ENCODE assay signal across 11 cellular contexts in the genomic region with DNA sequence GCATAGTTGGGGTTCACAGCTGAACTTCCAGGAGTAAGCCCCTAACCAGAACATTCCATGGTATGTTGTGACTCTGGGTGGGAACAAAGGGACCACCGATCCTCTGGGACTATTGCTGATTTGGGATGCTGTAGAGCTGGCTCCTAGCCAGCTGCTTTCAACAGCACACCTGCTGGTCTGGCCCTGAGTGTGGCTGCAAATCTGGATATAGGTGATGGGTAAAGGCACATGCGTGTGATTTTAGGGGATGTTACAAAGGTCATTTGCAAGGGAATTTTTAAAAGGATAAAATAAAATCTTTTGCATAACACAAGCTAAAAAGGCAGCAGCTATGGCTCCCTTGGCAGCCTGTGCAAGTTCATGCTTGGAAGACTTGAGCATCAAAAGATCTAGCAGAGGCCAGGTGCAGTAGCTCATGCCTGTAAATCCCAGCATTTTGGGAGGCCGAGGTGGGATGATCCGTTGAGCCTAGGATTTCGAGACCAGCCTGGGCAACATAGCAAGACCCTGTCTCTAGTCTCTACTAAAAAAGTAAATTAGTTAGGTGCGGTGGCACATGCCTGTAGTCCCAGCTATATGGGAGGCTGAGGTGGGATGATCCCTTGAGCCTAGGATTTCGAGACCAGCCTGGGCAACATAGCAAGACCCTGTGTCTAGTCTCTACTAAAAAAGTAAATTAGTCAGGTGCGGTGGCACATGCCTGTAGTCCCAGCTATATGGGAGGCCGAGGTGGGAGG. TPM values are rescaled to one million over a fixed set of nuclear protein-coding genes. Genes with fewer than 3 reads are reported as not detected.
DNase-seq lines count a peak whose midpoint lies in the region; ATAC-seq, FAIRE-seq and TF ChIP-seq lines count a peak whose summit lies in the region.
"Had no signal": no experiment of that assay in that cellular context is flagged by ENCODE, and none has a peak within 500 bp of the region (broad histone marks: within the 10 kb centered on the region; RNA-seq: fewer than 3 reads in every experiment).

No MANE protein-coding gene starts in this region.

- no peak for TF ChIP-seq CTCF in BE2C (IDR thresholded peaks at IDR 0.05; ENCODE audit: low read depth, low read length)
- TF ChIP-seq CTCF in esophagus squamous epithelium (IDR thresholded peaks at IDR 0.05), result no peak
- no peak for TF ChIP-seq CTCF in osteoblast (IDR thresholded peaks at IDR 0.05; ENCODE audit: extremely low read depth, low read depth, low read length)

- no peaks in the 10 kb centered on the region for H3K79me2 ChIP-seq in osteoblast (ENCODE audit: insufficient read depth, low read length)

- H3K27me3 ChIP-seq in BE2C, result no peaks in the 10 kb centered on the region
- no peaks in the 10 kb centered on the region for H3K27me3 ChIP-seq in esophagus squamous epithelium
- H3K27me3 ChIP-seq in osteoblast (ENCODE audit: insufficient read depth, low read length), result peaks cover 3% of the 10 kb centered on the region

- H3K9me3 ChIP-seq in BE2C (no peaks in the 10 kb centered on the region), esophagus squamous epithelium (no peaks in the 10 kb centered on the region), osteoblast (ENCODE audit: low read depth, low read length) (no peaks in the 10 kb centered on the region)

- DNase-seq in BE2C (no peak), NCI-H1105 treated with DMSO at 0.1 percent for 48 hours (lab: John Stamatoyannopoulos, UW) (peak; percentile 59), esophagus squamous epithelium (lab: John Stamatoyannopoulos, UW) (no peak), osteoblast (ENCODE audit: insufficient read length, low spot score, missing footprints) (no peak), RCC 7860 (ENCODE audit: low spot score) (no peak), AML-193 (lab: John Stamatoyannopoulos, UW) (no peak), AG08396 (ENCODE audit: low spot score) (no peak)
- DNase-seq: DND-41, SIG-M5 had no signal

- peaks cover 3% of the 10 kb centered on the region; the same call in 1 of the 2 replicates for H3K4me1 ChIP-seq in BE2C
- H3K4me1 ChIP-seq in esophagus squamous epithelium, result peaks cover 29 to 78% (median 51%) of the 10 kb centered on the region in 3 donors
- peaks cover 13% of the 10 kb centered on the region for H3K4me1 ChIP-seq in osteoblast (ENCODE audit: insufficient read depth, low read length)

- H3K36me3 ChIP-seq in BE2C (no peaks in the 10 kb centered on the region), esophagus squamous epithelium (peaks cover 0 to 9% (median 0%) of the 10 kb centered on the region in 3 donors), osteoblast (ENCODE audit: insufficient read depth, low read length) (no peaks in the 10 kb centered on the region)

- no peak for ATAC-seq in HG03095 (IDR thresholded peaks at IDR 0.05; ENCODE audit: unreplicated experiment)

- H3K27ac ChIP-seq in esophagus squamous epithelium (peak overlapping the region; percentile 82 to 95 (median 90)), osteoblast (ENCODE audit: low read depth, low read length) (no peak overlapping the region)

- peak overlapping the region; percentile 95 for H3K4me2 ChIP-seq in osteoblast (ENCODE audit: insufficient read depth, low read length)

- H2AFZ ChIP-seq in osteoblast (ENCODE audit: low read length), result no peak overlapping the region

- TF ChIP-seq POLR2A in esophagus squamous epithelium (IDR thresholded peaks at IDR 0.05), result no peak

- H4K20me1 ChIP-seq in osteoblast (ENCODE audit: insufficient read depth, low read length), result peaks cover 2% of the 10 kb centered on the region

- intact Hi-C loops in esophagus squamous epithelium (cut with DNase I), result no loop called here

- no peak for FAIRE-seq in RCC 7860 (lab: Jason Lieb, UNC)
- FAIRE-seq: colon had no signal

- peak overlapping the region; percentile 89 for H3K4me3 ChIP-seq in BE2C (ENCODE audit: low read depth, low read length)
- H3K4me3 ChIP-seq in esophagus squamous epithelium, result peak overlapping the region in 3 of 4 donors; percentile 73 to 88 (median 85)
- no peak overlapping the region for H3K4me3 ChIP-seq in osteoblast (ENCODE audit: insufficient read depth, low read length)

- WGBS in esophagus squamous epithelium, 2 donors, result 62 to 68% methylated on average over 8 to 9 of the region's 9 CpGs

RNA-seq across cellular contexts. Expression of gene ALDH2, which starts 1.6 kb away (rescaled TPM):
- 103 TPM for polyA plus RNA-seq in BE2C (2012; ENCODE audit: insufficient read depth, insufficient read length, low read depth)
- total RNA-seq in esophagus squamous epithelium (100 to 1,000 TPM in 2 of 4 donors, 10 to 100 TPM in 2; 71.8 to 169 (median 104) TPM), osteoblast (11.9 and 17.1 TPM in 2 replicates)
